In the genomic region with DNA sequence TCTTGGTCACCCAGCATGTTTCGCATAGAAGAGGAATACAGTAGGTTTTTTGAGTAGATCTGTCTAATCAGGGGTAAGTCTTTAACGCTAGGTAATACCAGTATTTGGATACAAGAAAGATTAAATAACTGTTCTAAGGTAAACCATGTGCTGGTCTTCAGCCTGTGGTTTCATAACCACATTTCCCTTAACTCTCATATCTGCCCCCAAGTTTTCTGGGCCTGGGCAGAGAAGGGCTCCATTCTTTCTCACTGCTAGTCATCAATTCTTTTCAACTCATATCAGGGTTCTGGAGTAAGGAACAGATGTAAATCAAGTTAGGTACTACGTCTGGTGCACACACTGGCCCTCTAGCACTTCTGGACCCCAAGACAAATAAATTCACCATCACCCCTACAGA, we compare ENCODE assay signal across 22 cellular contexts.
"Had no signal": no experiment of that assay in that cellular context is flagged by ENCODE, and none has a peak within 500 bp of the region (broad histone marks: within the 10 kb centered on the region; RNA-seq: fewer than 3 reads in every experiment).

No MANE protein-coding gene starts in this region.

- ATAC-seq: gastrocnemius medialis, heart left ventricle, right cardiac atrium had no signal

- H3K27me3 Mint-ChIP-seq: activated naive CD8-positive, alpha-beta T cell; dendritic cell treated with granulocyte-macrophage colony-stimulating factor and Interleukin-4, amounts not matched to agents 40 ng/mL and 50 ng/mL, for 4 days had no signal

- DNase-seq: activated CD4-positive, alpha-beta T cell treated with anti-CD3 and anti-CD28 coated beads for 4 hours; activated effector memory CD4-positive, alpha-beta T cell treated with anti-CD3 and anti-CD28 coated beads, Interleukin-2, amount 50 U/mL, for 16 hours; aorta; erythroblast; gastrocnemius medialis; heart left ventricle; mesendoderm; occipital lobe; right cardiac atrium; stimulated activated CD4-positive, alpha-beta T cell treated with anti-CD3 and anti-CD28 coated beads, Interleukin-4, amount 100 ng/mL, for 4 hours; stimulated activated CD8-positive, alpha-beta memory T cell treated with anti-CD3 and anti-CD28 coated beads, Interleukin-4, amount 100 ng/mL, for 48 hours; stomach; testis; upper lobe of left lung; WERI-Rb-1 had no signal

- H3K4me3 Mint-ChIP-seq: activated naive CD8-positive, alpha-beta T cell; dendritic cell treated with granulocyte-macrophage colony-stimulating factor and Interleukin-4, amounts not matched to agents 40 ng/mL and 50 ng/mL, for 4 days; nephron; T-helper 1 cell treated with Interleukin-12 subunit alpha and Interleukin-12 subunit beta and Interleukin-4 antibody, amounts not matched to agents 30 μg/mL and 1 μg/mL, for 36 hours had no signal

- H3K4me3 ChIP-seq: breast epithelium, gastrocnemius medialis, heart left ventricle, prostate gland, skin epidermis, stomach, testis, upper lobe of left lung had no signal

- H3K9me3 ChIP-seq: breast epithelium, gastrocnemius medialis, heart left ventricle, prostate gland, stomach, testis, upper lobe of left lung had no signal

- H3K9me3 Mint-ChIP-seq: dendritic cell treated with granulocyte-macrophage colony-stimulating factor and Interleukin-4, amounts not matched to agents 40 ng/mL and 50 ng/mL, for 4 days; nephron; T-helper 1 cell treated with Interleukin-12 subunit alpha and Interleukin-12 subunit beta and Interleukin-4 antibody, amounts not matched to agents 30 μg/mL and 1 μg/mL, for 36 hours had no signal

- H3K27ac ChIP-seq: breast epithelium, gastrocnemius medialis, heart left ventricle, prostate gland, skin epidermis, stomach, testis, upper lobe of left lung, WERI-Rb-1 had no signal

- H3K36me3 ChIP-seq: prostate gland had no signal

- H3K27me3 ChIP-seq: breast epithelium, gastrocnemius medialis, heart left ventricle, stomach, testis, upper lobe of left lung had no signal

- H3K4me1 ChIP-seq: breast epithelium, prostate gland, testis had no signal

- H3K4me1 Mint-ChIP-seq: nephron had no signal

- H3K27ac Mint-ChIP-seq: activated naive CD8-positive, alpha-beta T cell; dendritic cell treated with granulocyte-macrophage colony-stimulating factor and Interleukin-4, amounts not matched to agents 40 ng/mL and 50 ng/mL, for 4 days; T-helper 1 cell treated with Interleukin-12 subunit alpha and Interleukin-12 subunit beta and Interleukin-4 antibody, amounts not matched to agents 30 μg/mL and 1 μg/mL, for 36 hours had no signal
